In the genomic region with DNA sequence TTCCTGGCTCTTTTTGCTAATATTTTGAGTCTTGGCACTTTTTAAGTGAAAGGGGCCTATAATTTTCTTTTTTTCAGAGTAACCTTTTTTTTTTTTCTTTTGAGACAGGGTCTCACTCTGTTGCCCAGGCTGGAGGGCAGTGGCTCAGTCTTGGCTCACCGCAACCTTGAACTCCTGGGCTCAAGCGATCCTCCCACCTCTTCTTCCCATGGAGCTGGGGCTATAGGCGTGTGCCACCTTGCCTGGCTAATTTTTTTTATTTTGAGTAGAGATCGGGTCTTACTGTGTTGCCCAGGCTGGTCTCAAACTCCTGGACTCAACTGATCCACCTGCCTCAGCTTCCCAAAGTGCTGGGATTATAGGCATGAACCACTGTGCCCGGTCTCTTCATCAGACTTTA, we compare ENCODE assay signal across 28 cellular contexts.
"Had no signal": no experiment of that assay in that cellular context is flagged by ENCODE, and none has a peak within 500 bp of the region (broad histone marks: within the 10 kb centered on the region; RNA-seq: fewer than 3 reads in every experiment).

No MANE protein-coding gene starts in this region.

- DNase-seq: hypothalamus; immature natural killer cell; kidney; left colon; left lung; lower lobe of right lung; mammary epithelial cell; mesenchymal stem cell; naive thymus-derived CD8-positive, alpha-beta T cell; nucleus accumbens; pancreas; retina; right cardiac atrium; small intestine; spleen; stimulated activated CD4-positive, alpha-beta T cell treated with anti-CD3 and anti-CD28 coated beads, Interleukin-4, amount 100 ng/mL, for 24 hours; stimulated activated naive CD4-positive, alpha-beta T cell; stomach; testis; thyroid gland; transverse colon; upper lobe of left lung had no signal

- H3K27me3 ChIP-seq: left lung, pancreas, spleen, stomach, testis, thyroid gland, transverse colon, upper lobe of left lung, vagina had no signal

- H3K27ac ChIP-seq: left lung, lower lobe of right lung, pancreas, prostate gland, spleen, stomach, testis, transverse colon, upper lobe of left lung, vagina had no signal

- H3K4me3 ChIP-seq: left lung, lower lobe of right lung, pancreas, prostate gland, spleen, stomach, testis, thyroid gland, transverse colon, upper lobe of left lung, vagina had no signal

- ATAC-seq: left colon; left lung; lower lobe of right lung; naive thymus-derived CD8-positive, alpha-beta T cell; pancreas; right cardiac atrium; sciatic nerve; stimulated activated effector memory CD8-positive, alpha-beta T cell treated with anti-CD3 and anti-CD28 coated beads, Interleukin-12 subunit alpha, Interleukin-12 subunit beta, amount 100 ng/mL, for 72 hours had no signal

- H3K36me3 ChIP-seq: left lung, pancreas, prostate gland, thyroid gland, transverse colon, upper lobe of left lung had no signal

- H3K4me1 ChIP-seq: pancreas, prostate gland had no signal

- H3K9me3 ChIP-seq: left lung, lower lobe of right lung, pancreas, prostate gland, spleen, stomach, testis, thyroid gland, transverse colon, upper lobe of left lung, vagina had no signal

- H3K27ac Mint-ChIP-seq: stimulated activated effector memory CD8-positive, alpha-beta T cell treated with anti-CD3 and anti-CD28 coated beads, Interleukin-12 subunit alpha, Interleukin-12 subunit beta, amount 100 ng/mL, for 72 hours had no signal

- H3K27me3 Mint-ChIP-seq: naive thymus-derived CD8-positive, alpha-beta T cell had no signal

- H3K4me3 Mint-ChIP-seq: immature natural killer cell; naive thymus-derived CD8-positive, alpha-beta T cell; nephron; neural crest cell; stimulated activated effector memory CD8-positive, alpha-beta T cell treated with anti-CD3 and anti-CD28 coated beads, Interleukin-12 subunit alpha, Interleukin-12 subunit beta, amount 100 ng/mL, for 72 hours had no signal

- H3K9me3 Mint-ChIP-seq: immature natural killer cell; nephron; neural crest cell; stimulated activated effector memory CD8-positive, alpha-beta T cell treated with anti-CD3 and anti-CD28 coated beads, Interleukin-12 subunit alpha, Interleukin-12 subunit beta, amount 100 ng/mL, for 72 hours had no signal
